In genomic region chr6:79094938-79095337, GRCh38 we compare ENCODE assay signal across 30 cellular contexts.
"Had no signal": no experiment of that assay in that cellular context is flagged by ENCODE, and none has a peak within 500 bp of the region (broad histone marks: within the 10 kb centered on the region; RNA-seq: fewer than 3 reads in every experiment).

No MANE protein-coding gene starts in this region.

- H3K36me3 ChIP-seq: ascending aorta, cardiac muscle cell, colonic mucosa, MG63 had no signal

- H3K4me3 ChIP-seq: ascending aorta, cardiac muscle cell, colonic mucosa, MG63 had no signal

- H3K9me3 ChIP-seq: ascending aorta, colonic mucosa, MG63 had no signal

- H3K4me1 ChIP-seq: ascending aorta, colonic mucosa had no signal

- DNase-seq: activated CD4-positive, alpha-beta T cell treated with anti-CD3 and anti-CD28 coated beads, Interleukin-2, amount 10 ng/mL, durations not matched to agents 24 days and 14 days; activated CD4-positive, alpha-beta T cell treated with anti-CD3 and anti-CD28 coated beads, Interleukin-2, amount 50 U/mL, for 4 hours; activated CD8-positive, alpha-beta T cell treated with anti-CD3 and anti-CD28 coated beads, Interleukin-2, amount 10 ng/mL, durations not matched to agents 7 days and 5 days; activated gamma-delta T cell; activated naive CD4-positive, alpha-beta T cell treated with Interleukin-2 at 50 U/mL for 16 hours; activated naive CD8-positive, alpha-beta T cell treated with anti-CD3 and anti-CD28 coated beads, Interleukin-2, amount 10 ng/mL, durations not matched to agents 7 days and 5 days; activated T-cell treated with anti-CD3 and anti-CD28 coated beads, Interleukin-2, amount 50 U/mL, for 24 hours; amygdala; colonic mucosa; Kasumi-1; MG63; NCI-H1105; NCI-H1436; NCI-H1694; NCI-H1930; NCI-H2081 treated with DMSO at 0.1 percent for 48 hours; NCI-H345; NCI-H524 treated with DMSO at 0.1 percent for 48 hours; NCI-H748 treated with DMSO at 0.1 percent for 48 hours; OCI-M1; Right ventricle myocardium superior; SW 1271; T-helper 1 cell; T-helper 2 cell; T-helper 9 cell had no signal

- H3K27ac Mint-ChIP-seq: activated CD4-positive, alpha-beta T cell treated with anti-CD3 and anti-CD28 coated beads, Interleukin-2, amount 10 ng/mL, durations not matched to agents 24 days and 14 days; activated CD8-positive, alpha-beta T cell treated with anti-CD3 and anti-CD28 coated beads, Interleukin-2, amount 10 ng/mL, durations not matched to agents 7 days and 5 days; activated naive CD4-positive, alpha-beta T cell treated with anti-CD3 and anti-CD28 coated beads, Interleukin-2, amount 50 U/mL, for 24 hours; activated naive CD8-positive, alpha-beta T cell treated with anti-CD3 and anti-CD28 coated beads, Interleukin-2, amount 10 ng/mL, durations not matched to agents 7 days and 5 days; activated T-cell treated with anti-CD3 and anti-CD28 coated beads, Interleukin-2, amount 50 U/mL, for 24 hours; activated T-helper 2 cell treated with anti-CD3 and anti-CD28 coated beads, Interferon-gamma antibody, Interleukin-2, Interleukin-4, amounts not matched to agents 10 μg/mL and 5 μg/mL and 100 μg/mL, durations not matched to agents 14 hours and 24 hours and 36 hours had no signal

- H3K27me3 ChIP-seq: ascending aorta, cardiac muscle cell, colonic mucosa, MG63 had no signal

- H3K27ac ChIP-seq: ascending aorta, cardiac muscle cell, colonic mucosa had no signal

- H3K9me3 Mint-ChIP-seq: activated naive CD4-positive, alpha-beta T cell treated with anti-CD3 and anti-CD28 coated beads, Interleukin-2, amount 50 U/mL, for 24 hours; activated naive CD8-positive, alpha-beta T cell treated with anti-CD3 and anti-CD28 coated beads, Interleukin-2, amount 10 ng/mL, durations not matched to agents 7 days and 5 days; activated T-cell treated with anti-CD3 and anti-CD28 coated beads, Interleukin-2, amount 50 U/mL, for 24 hours; activated T-helper 2 cell treated with anti-CD3 and anti-CD28 coated beads, Interferon-gamma antibody, Interleukin-2, Interleukin-4, amounts not matched to agents 10 μg/mL and 5 μg/mL and 100 μg/mL, durations not matched to agents 14 hours and 24 hours and 36 hours; central memory CD8-positive, alpha-beta T cell had no signal

- ATAC-seq: activated CD8-positive, alpha-beta T cell treated with anti-CD3 and anti-CD28 coated beads, Interleukin-2, amount 10 ng/mL, durations not matched to agents 7 days and 5 days had no signal

- H3K4me1 Mint-ChIP-seq: activated CD4-positive, alpha-beta T cell treated with anti-CD3 and anti-CD28 coated beads, Interleukin-2, amount 10 ng/mL, durations not matched to agents 24 days and 14 days; activated naive CD4-positive, alpha-beta T cell treated with anti-CD3 and anti-CD28 coated beads, Interleukin-2, amount 50 U/mL, for 24 hours; activated naive CD8-positive, alpha-beta T cell treated with anti-CD3 and anti-CD28 coated beads, Interleukin-2, amount 10 ng/mL, durations not matched to agents 7 days and 5 days; central memory CD8-positive, alpha-beta T cell had no signal

- H3K36me3 Mint-ChIP-seq: activated naive CD4-positive, alpha-beta T cell treated with anti-CD3 and anti-CD28 coated beads, Interleukin-2, amount 50 U/mL, for 24 hours; activated naive CD8-positive, alpha-beta T cell treated with anti-CD3 and anti-CD28 coated beads, Interleukin-2, amount 10 ng/mL, durations not matched to agents 7 days and 5 days had no signal

- H3K4me3 Mint-ChIP-seq: activated CD4-positive, alpha-beta T cell treated with anti-CD3 and anti-CD28 coated beads, Interleukin-2, amount 10 ng/mL, durations not matched to agents 24 days and 14 days; activated CD8-positive, alpha-beta T cell treated with anti-CD3 and anti-CD28 coated beads, Interleukin-2, amount 10 ng/mL, durations not matched to agents 7 days and 5 days; activated naive CD4-positive, alpha-beta T cell treated with anti-CD3 and anti-CD28 coated beads, Interleukin-2, amount 50 U/mL, for 24 hours; activated naive CD8-positive, alpha-beta T cell treated with anti-CD3 and anti-CD28 coated beads, Interleukin-2, amount 10 ng/mL, durations not matched to agents 7 days and 5 days; activated T-cell treated with anti-CD3 and anti-CD28 coated beads, Interleukin-2, amount 50 U/mL, for 24 hours; central memory CD8-positive, alpha-beta T cell had no signal
